23 cellular contexts compared by ENCODE assay signal in genomic region chr10:129629911-129630310, GRCh38.
"Had no signal": no experiment of that assay in that cellular context is flagged by ENCODE, and none has a peak within 500 bp of the region (broad histone marks: within the 10 kb centered on the region; RNA-seq: fewer than 3 reads in every experiment).

No MANE protein-coding gene starts in this region.

- H3K27ac Mint-ChIP-seq: memory B cell had no signal

- H3K9me3 ChIP-seq: colonic mucosa, gastrocnemius medialis had no signal

- H3K27me3 Mint-ChIP-seq: central memory CD8-positive, alpha-beta T cell; memory B cell had no signal

- H3K4me1 ChIP-seq: colonic mucosa, left lung had no signal

- H3K4me3 Mint-ChIP-seq: central memory CD8-positive, alpha-beta T cell; memory B cell had no signal

- H3K36me3 ChIP-seq: colonic mucosa, esophagus squamous epithelium, gastrocnemius medialis, heart right ventricle, left lung had no signal

- H3K27ac ChIP-seq: colonic mucosa, dorsolateral prefrontal cortex, esophagus squamous epithelium, gastrocnemius medialis, heart right ventricle, left lung had no signal

- H3K4me1 Mint-ChIP-seq: central memory CD8-positive, alpha-beta T cell had no signal

- H3K27me3 ChIP-seq: colonic mucosa, dorsolateral prefrontal cortex, esophagus squamous epithelium, gastrocnemius medialis, heart right ventricle, left lung had no signal

- ATAC-seq: gastrocnemius medialis, heart right ventricle, left cardiac atrium, left lung, left ventricle myocardium superior had no signal

- DNase-seq: cerebellar nuclear complex; colonic mucosa; dermis blood vessel endothelial cell; dorsolateral prefrontal cortex; effector CD4-positive, alpha-beta T cell; effector memory CD4-positive, alpha-beta T cell; esophagus squamous epithelium; foreskin fibroblast; foreskin melanocyte; gastrocnemius medialis; glutamatergic neuron; head of caudate nucleus; heart right ventricle; hippocampal formation; left cardiac atrium; left lung; left ventricle myocardium superior; mammary epithelial cell; mesendoderm; midbrain had no signal

- H3K4me3 ChIP-seq: colonic mucosa, dorsolateral prefrontal cortex, esophagus squamous epithelium, gastrocnemius medialis, heart right ventricle, left lung, lung had no signal
